In genomic region chr19:42327381-42327780, GRCh38 we compare ENCODE assay signal across 2 cellular contexts.
TF ChIP-seq lines count a peak whose summit lies in the region.

No MANE protein-coding gene starts in this region.

TF ChIP-seq in HepG2, 621 proteins besides CTCF, POLR2A, EP300 and RAD21:
- TF ChIP-seq NPAS2 (CRISPR knock-in tag; IDR thresholded peaks at IDR 0.05; ENCODE audit: borderline replicate concordance): no peak
- no peak for TF ChIP-seq SAP130 (CRISPR knock-in tag; IDR thresholded peaks at IDR 0.05; ENCODE audit: low read depth)

TF ChIP-seq in GM12891, 5 proteins besides CTCF, POLR2A, EP300 and RAD21:
- no peak for TF ChIP-seq PAX5 (IDR thresholded peaks at IDR 0.05; ENCODE audit: insufficient read depth, low read length, severe bottlenecking)
